Comparison of ENCODE assay signal across 16 cellular contexts in genomic region chr11:8309862-8310261, GRCh38. TPM values are rescaled to one million over a fixed set of nuclear protein-coding genes. Genes with fewer than 3 reads are reported as not detected.
A peak's percentile ranks its signal among the peaks of the same experiment; 100 is the strongest.
DNase-seq lines count a peak whose midpoint lies in the region; ATAC-seq, FAIRE-seq and TF ChIP-seq lines count a peak whose summit lies in the region.
"Had no signal": no experiment of that assay in that cellular context is flagged by ENCODE, and none has a peak within 500 bp of the region (broad histone marks: within the 10 kb centered on the region; RNA-seq: fewer than 3 reads in every experiment).

No MANE protein-coding gene starts in this region.

- H3K27ac ChIP-seq in body of pancreas = no peak overlapping the region
- no peak overlapping the region for H3K27ac ChIP-seq in pancreas
- no peak overlapping the region for H3K27ac ChIP-seq in upper lobe of left lung
- H3K27ac ChIP-seq: brain microvascular endothelial cell, epithelial cell of prostate, neutrophil had no signal

- FAIRE-seq in pancreas (lab: Jason Lieb, UNC) = no peak
- FAIRE-seq: A204.1 had no signal

- DNase-seq in DMS79 treated with DMSO at 0.1 percent for 48 hours (lab: John Stamatoyannopoulos, UW) (peak; percentile 32), DMS79 (lab: John Stamatoyannopoulos, UW) (no peak), NCI-H146 treated with DMSO at 0.1 percent for 48 hours (lab: John Stamatoyannopoulos, UW; ENCODE audit: unreplicated experiment) (peak; percentile 52), body of pancreas (peak; percentile 23 to 54 (median 38)), pancreas (peak in 2 of 6 donors; percentile 44 to 48), upper lobe of left lung (no peak)
- DNase-seq in activated CD4-positive, alpha-beta memory T cell treated with anti-CD3 and anti-CD28 coated beads for 36 hours = no peak
- no peak for DNase-seq in activated naive CD4-positive, alpha-beta T cell (lab: John Stamatoyannopoulos, UW)
- DNase-seq: activated CD4-positive, CD25-positive, alpha-beta regulatory T cell treated with anti-CD3 and anti-CD28 coated beads, Interleukin-2, amount 50 U/mL, for 72 hours; brain microvascular endothelial cell; SHP77 treated with DMSO at 0.1 percent for 48 hours; stimulated activated naive CD8-positive, alpha-beta T cell treated with anti-CD3 and anti-CD28 coated beads, Interleukin-15, Interleukin-2, amounts not matched to agents 100 U/mL and 50 U/mL, for 24 hours had no signal

- no peaks in the 10 kb centered on the region for H3K4me1 Mint-ChIP-seq in activated CD4-positive, alpha-beta memory T cell treated with anti-CD3 and anti-CD28 coated beads for 36 hours (ENCODE audit: low read depth)

- H3K9me3 Mint-ChIP-seq in activated CD4-positive, alpha-beta memory T cell treated with anti-CD3 and anti-CD28 coated beads for 36 hours = peaks cover 1% of the 10 kb centered on the region

- H3K9me3 ChIP-seq in body of pancreas = peaks cover 0 to 1% (median 0%) of the 10 kb centered on the region in 3 donors
- no peaks in the 10 kb centered on the region for H3K9me3 ChIP-seq in pancreas
- peaks cover 0 to 4% (median 2%) of the 10 kb centered on the region in 4 donors for H3K9me3 ChIP-seq in upper lobe of left lung
- H3K9me3 ChIP-seq: neutrophil had no signal

- no peaks in the 10 kb centered on the region for H3K36me3 Mint-ChIP-seq in activated CD4-positive, alpha-beta memory T cell treated with anti-CD3 and anti-CD28 coated beads for 36 hours

- TF ChIP-seq EP300 in upper lobe of left lung (IDR thresholded peaks at IDR 0.05) = no peak

- H3K4me3 Mint-ChIP-seq in activated CD4-positive, alpha-beta memory T cell treated with anti-CD3 and anti-CD28 coated beads for 36 hours = no peak overlapping the region

- H3K4me3 ChIP-seq in body of pancreas (no peak overlapping the region), pancreas (no peak overlapping the region), upper lobe of left lung (no peak overlapping the region)

- CTCF ChIA-PET in activated CD4-positive, alpha-beta memory T cell treated with anti-CD3 and anti-CD28 coated beads for 36 hours (lab: Charles Lee) = interaction anchor here (1.0 kb wide), 1 partner anchor 62 kb away, joined by 3 read pairs; no protein-coding TSS in a partner anchor

- peak; percentile 66 for ATAC-seq in body of pancreas
- peak; percentile 60 to 90 (median 90) for ATAC-seq in pancreas
- no peak for ATAC-seq in upper lobe of left lung (ENCODE audit: low FRiP score in 2 of 2)
- ATAC-seq: stimulated activated naive CD8-positive, alpha-beta T cell treated with anti-CD3 and anti-CD28 coated beads, Interleukin-15, Interleukin-2, amounts not matched to agents 100 U/mL and 50 U/mL, for 24 hours had no signal

- H3K36me3 ChIP-seq in body of pancreas (replicated peaks in 1 of 2; ENCODE audit: insufficient read depth in 1 of 2, low read depth in 2 of 2) = no peaks in the 10 kb centered on the region
- no peaks in the 10 kb centered on the region for H3K36me3 ChIP-seq in pancreas
- H3K36me3 ChIP-seq in upper lobe of left lung = no peaks in the 10 kb centered on the region
- H3K36me3 ChIP-seq: brain microvascular endothelial cell, neutrophil had no signal

- POLR2A ChIA-PET in activated CD4-positive, alpha-beta memory T cell treated with anti-CD3 and anti-CD28 coated beads for 36 hours (lab: Charles Lee) = no interaction called here

- intact Hi-C loops in body of pancreas (cut with DNase I) (loop anchor here (5.0 kb wide), 1 partner anchor 83 kb away; no protein-coding TSS in a partner anchor), pancreas (cut with DNase I) (loop anchor here in 2 of 3 donors (5.0 to 10.0 kb wide), 2 partner anchors 83 to 85 kb away; no protein-coding TSS in a partner anchor)
- intact Hi-C loops in activated CD4-positive, alpha-beta memory T cell treated with anti-CD3 and anti-CD28 coated beads for 36 hours (cut with micrococcal nuclease) = loop anchor here (10.0 kb wide), 1 partner anchor 85 kb away; no protein-coding TSS in a partner anchor

- TF ChIP-seq CTCF in body of pancreas (IDR thresholded peaks at IDR 0.05) (peak; percentile 29 to 69 (median 61)), pancreas (IDR thresholded peaks at IDR 0.05) (peak in 3 of 4 donors; percentile 18 to 34 (median 32)), upper lobe of left lung (IDR thresholded peaks at IDR 0.05) (peak in 1 of 6 experiments; percentile 11)

- H3K27ac Mint-ChIP-seq in activated CD4-positive, alpha-beta memory T cell treated with anti-CD3 and anti-CD28 coated beads for 36 hours = no peak overlapping the region
- H3K27ac Mint-ChIP-seq: activated T-helper 2 cell treated with anti-CD3 and anti-CD28 coated beads, Interferon-gamma antibody, Interleukin-2, Interleukin-4, amounts not matched to agents 10 μg/mL and 5 μg/mL and 100 μg/mL, durations not matched to agents 14 hours and 24 hours and 36 hours had no signal

- TF ChIP-seq POLR2A in body of pancreas (IDR thresholded peaks at IDR 0.05) = no peak
- TF ChIP-seq POLR2A in upper lobe of left lung (IDR thresholded peaks at IDR 0.05) = no peak

- no peaks in the 10 kb centered on the region for H3K4me1 ChIP-seq in body of pancreas
- H3K4me1 ChIP-seq in pancreas = no peaks in the 10 kb centered on the region
- no peaks in the 10 kb centered on the region for H3K4me1 ChIP-seq in upper lobe of left lung

- H3K27me3 ChIP-seq in body of pancreas = no peaks in the 10 kb centered on the region
- no peaks in the 10 kb centered on the region for H3K27me3 ChIP-seq in pancreas
- H3K27me3 ChIP-seq in upper lobe of left lung = no peaks in the 10 kb centered on the region
- H3K27me3 ChIP-seq: brain microvascular endothelial cell, neutrophil had no signal

- no peaks in the 10 kb centered on the region for H3K27me3 Mint-ChIP-seq in activated CD4-positive, alpha-beta memory T cell treated with anti-CD3 and anti-CD28 coated beads for 36 hours

- 12 to 15% methylated on average over 3 of the region's 3 CpGs for WGBS in body of pancreas, 2 donors
- WGBS in pancreas, 2 donors = 16% methylated on average over 3 of the region's 3 CpGs
- WGBS in upper lobe of left lung, 2 donors = 37 to 41% methylated on average over 3 of the region's 3 CpGs

RNA-seq across cellular contexts. Expression of gene LMO1, which starts 46.2 kb away (rescaled TPM):
- total RNA-seq in body of pancreas = 1 to 10 TPM in 1 of 2 donors, under 1 TPM in 1; 0.78 to 1.6 TPM
- 1 to 10 TPM in 1 of 6 donors, under 1 TPM in 5; 0.14 to 1.0 (median 0.56) TPM for total RNA-seq in pancreas
- polyA plus RNA-seq in pancreas = 1 to 10 TPM; 1.3 to 6.8 TPM
- total RNA-seq in activated CD4-positive, alpha-beta memory T cell treated with anti-CD3 and anti-CD28 coated beads for 36 hours = not detected
- total RNA-seq in upper lobe of left lung = 1 to 10 TPM in 1 of 6 donors, under 1 TPM in 1, not detected in 4; 0.79 to 2.1 TPM
- total RNA-seq: activated T-helper 2 cell treated with anti-CD3 and anti-CD28 coated beads, Interferon-gamma antibody, Interleukin-2, Interleukin-4, amounts not matched to agents 10 μg/mL and 5 μg/mL and 100 μg/mL, durations not matched to agents 14 hours and 24 hours and 36 hours had no signal

Comparison
In these comparisons a context has a peak if more than half of its experiments do, and no peak if none do; other contexts are left out.
1. DNase-seq: peak in DMS79 treated with DMSO at 0.1 percent for 48 hours (single experiment), NCI-H146 treated with DMSO at 0.1 percent for 48 hours (single experiment) and body of pancreas (4 of 4); none in DMS79 (single experiment), activated CD4-positive, alpha-beta memory T cell treated with anti-CD3 and anti-CD28 coated beads for 36 hours (single experiment), activated naive CD4-positive, alpha-beta T cell (0 of 4) and upper lobe of left lung (0 of 2).
2. ATAC-seq: peak in body of pancreas (single experiment) and pancreas (4 of 4); none in upper lobe of left lung (0 of 2).